In genomic region chr7:90708841-90709317, GRCh38 we compare ENCODE assay signal across 8 cellular contexts.
DNase-seq lines count a peak whose midpoint lies in the region; ATAC-seq, FAIRE-seq and TF ChIP-seq lines count a peak whose summit lies in the region.

No MANE protein-coding gene starts in this region.

- ATAC-seq in GM19043 (IDR thresholded peaks at IDR 0.05; ENCODE audit: low read depth, unreplicated experiment) = peak; percentile 55
- ATAC-seq in HG03060 (IDR thresholded peaks at IDR 0.05; ENCODE audit: low read depth, unreplicated experiment) = peak; percentile 50

- peaks cover 12% of the 10 kb centered on the region for H3K4me1 ChIP-seq in endothelial cell of umbilical vein (ENCODE audit: control insufficient read depth, extremely low read depth, insufficient read depth, low read length)

- no peak overlapping the region for H3K9ac ChIP-seq in endothelial cell of umbilical vein (replicated peaks; ENCODE audit: extremely low read depth, insufficient read depth, low read length)

- dilution Hi-C loops in endothelial cell of umbilical vein (cut with MboI; ENCODE audit: extremely low pct_ligation_motif_present, low sequenced_read_pairs) = no loop called here

- no peaks in the 10 kb centered on the region for H4K20me1 ChIP-seq in endothelial cell of umbilical vein (replicated peaks; ENCODE audit: control insufficient read depth, extremely low read depth, insufficient read depth, low read length)

- no peaks in the 10 kb centered on the region for H3K9me3 ChIP-seq in endothelial cell of umbilical vein (replicated peaks; ENCODE audit: control insufficient read depth, insufficient read depth, low read length)

- H3K4me3 ChIP-seq in endothelial cell of umbilical vein (replicated peaks in 1 of 3; ENCODE audit: insufficient read depth in 1 of 3, low read depth in 1 of 3, low read length in 3 of 3) = no peak overlapping the region

- H3K4me2 ChIP-seq in endothelial cell of umbilical vein (ENCODE audit: insufficient read depth, low read length) = no peak overlapping the region

- H3K79me2 ChIP-seq in endothelial cell of umbilical vein (ENCODE audit: control insufficient read depth, insufficient read depth, low read length) = peaks cover 10% of the 10 kb centered on the region

- intact Hi-C loops in endothelial cell of umbilical vein (cut with micrococcal nuclease) = loop anchor here (1.0 to 5.0 kb wide), 2 partner anchors 157 to 325 kb away; no protein-coding TSS in a partner anchor

- FAIRE-seq in endothelial cell of umbilical vein (lab: Jason Lieb, UNC) = no peak

- BruUV-seq in endothelial cell of umbilical vein (replicated peaks; lab: Mats Ljungman, UMichigan) = no TSS peak

- no peak overlapping the region for H2AFZ ChIP-seq in endothelial cell of umbilical vein (ENCODE audit: low read depth, low read length)

- DNase-seq in COLO668 (lab: John Stamatoyannopoulos, UW; ENCODE audit: unreplicated experiment) (peak; percentile 10), NCI-H69 (lab: John Stamatoyannopoulos, UW) (peak; percentile 85), endothelial cell of umbilical vein (ENCODE audit: low read depth, low spot score) (peak; percentile 23), putamen (ENCODE audit: low spot score) (peak; percentile 31), amniotic stem cell (lab: John Stamatoyannopoulos, UW) (no peak), NCI-H2171 treated with DMSO at 0.1 percent for 48 hours (lab: John Stamatoyannopoulos, UW) (no peak)

- H3K9me1 ChIP-seq in endothelial cell of umbilical vein (replicated peaks; ENCODE audit: control insufficient read depth, extremely low read depth, insufficient read depth, low read length) = peaks cover 4% of the 10 kb centered on the region

- H3K36me3 ChIP-seq in endothelial cell of umbilical vein (ENCODE audit: control insufficient read depth in 2 of 2, extremely low read depth in 1 of 2, insufficient read depth in 2 of 2, low read length in 2 of 2) = no peaks in the 10 kb centered on the region

- H3K27ac ChIP-seq in endothelial cell of umbilical vein (ENCODE audit: insufficient read depth, low read depth, low read length) = no peak overlapping the region

- POLR2A ChIA-PET in endothelial cell of umbilical vein (lab: Charles Lee) = no interaction called here

- no peak for TF ChIP-seq POLR2A in endothelial cell of umbilical vein (IDR thresholded peaks at IDR 0.05; ENCODE audit: low read depth, low read length)

- peak; percentile 60 to 61 for TF ChIP-seq CTCF in endothelial cell of umbilical vein (IDR thresholded peaks at IDR 0.05; ENCODE audit: extremely low read depth in 1 of 2, insufficient read depth in 1 of 2, low read depth in 1 of 2, low read length in 2 of 2)

- H3K27me3 ChIP-seq in endothelial cell of umbilical vein (ENCODE audit: control insufficient read depth in 2 of 2, insufficient read depth in 2 of 2, low read length in 2 of 2) = no peaks in the 10 kb centered on the region

- CTCF ChIA-PET in endothelial cell of umbilical vein (lab: Charles Lee) = interaction anchor here (0.7 to 3.6 kb wide), 20 partner anchors 9 to 327 kb away, joined by 3 to 27 read pairs (median 4); no protein-coding TSS in a partner anchor

TF ChIP-seq in endothelial cell of umbilical vein, 7 proteins besides CTCF, POLR2A, EP300 and RAD21:
- no peak for TF ChIP-seq MAX (IDR thresholded peaks at IDR 0.05; ENCODE audit: insufficient read depth, insufficient read length)
- TF ChIP-seq POLR2AphosphoS5 (IDR thresholded peaks at IDR 0.05; ENCODE audit: insufficient read depth, low read depth, low read length) = no peak
- no peak for TF ChIP-seq JUN (IDR thresholded peaks at IDR 0.05; ENCODE audit: borderline replicate concordance, insufficient read depth, insufficient read length, low read depth)
- no peak for TF ChIP-seq GATA2 (IDR thresholded peaks at IDR 0.05; ENCODE audit: insufficient read depth, insufficient read length, low read depth, low read length)
- no peak for TF ChIP-seq MYC (IDR thresholded peaks at IDR 0.05; ENCODE audit: low read depth, low read length)
- TF ChIP-seq FOS (IDR thresholded peaks at IDR 0.05; ENCODE audit: borderline replicate concordance, insufficient read depth, low read length) = no peak
- no peak for TF ChIP-seq EZH2 (IDR thresholded peaks at IDR 0.05; ENCODE audit: borderline replicate concordance, low read depth, low read length, severe bottlenecking)

Comparison
In these comparisons a context has a peak if more than half of its experiments do, and no peak if none do; other contexts are left out.
1. DNase-seq: peak in COLO668 (single experiment), NCI-H69 (single experiment), endothelial cell of umbilical vein (single experiment) and putamen (single experiment); none in amniotic stem cell (single experiment) and NCI-H2171 treated with DMSO at 0.1 percent for 48 hours (single experiment).